Comparison of ENCODE assay signal across 6 cellular contexts in the genomic region with DNA sequence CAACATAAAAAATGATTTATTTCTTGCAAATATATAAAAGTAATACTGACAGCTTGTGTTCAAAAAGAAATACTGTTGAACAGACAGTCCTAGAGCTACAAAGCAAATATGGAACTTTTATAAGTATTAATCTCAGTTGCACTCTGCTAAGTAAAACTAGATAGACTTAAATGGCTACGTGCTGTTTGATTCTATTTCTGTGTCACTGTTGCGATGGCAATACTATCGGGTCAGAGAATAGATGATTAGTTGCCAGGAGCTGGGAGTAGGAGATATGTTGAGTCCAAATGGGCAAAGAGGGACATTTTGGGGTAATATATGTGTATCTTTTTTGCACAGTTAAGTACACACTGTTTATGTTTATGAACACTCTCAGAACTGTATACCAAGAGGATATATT. TPM values are rescaled to one million over a fixed set of nuclear protein-coding genes. Genes with fewer than 3 reads are reported as not detected.
"Had no signal": no experiment of that assay in that cellular context is flagged by ENCODE, and none has a peak within 500 bp of the region (broad histone marks: within the 10 kb centered on the region; RNA-seq: fewer than 3 reads in every experiment).

No MANE protein-coding gene starts in this region.

- H3K4me3 Mint-ChIP-seq: GM23338, H9, IgD-negative memory B cell had no signal

- ATAC-seq: GM23338, HepG2 had no signal

- H3K4me1 Mint-ChIP-seq: IgD-negative memory B cell had no signal

- H3K27ac ChIP-seq: HL-60 had no signal

- H3K4me3 ChIP-seq: GM23338 had no signal

- H3K9me3 Mint-ChIP-seq: GM23338 had no signal

- H3K27ac Mint-ChIP-seq: GM23338, H9, IgD-negative memory B cell had no signal

- DNase-seq: H9, HCEC 1CT had no signal

- H3K4me2 ChIP-seq: GM23338 had no signal

- H3K27me3 Mint-ChIP-seq: IgD-negative memory B cell had no signal

RNA-seq across cellular contexts. Expression of a gene that starts 41.1 kb away (rescaled TPM):
- polyA plus RNA-seq: IgD-negative memory B cell had no signal
